1 cellular context compared by ENCODE assay signal in the genomic region with DNA sequence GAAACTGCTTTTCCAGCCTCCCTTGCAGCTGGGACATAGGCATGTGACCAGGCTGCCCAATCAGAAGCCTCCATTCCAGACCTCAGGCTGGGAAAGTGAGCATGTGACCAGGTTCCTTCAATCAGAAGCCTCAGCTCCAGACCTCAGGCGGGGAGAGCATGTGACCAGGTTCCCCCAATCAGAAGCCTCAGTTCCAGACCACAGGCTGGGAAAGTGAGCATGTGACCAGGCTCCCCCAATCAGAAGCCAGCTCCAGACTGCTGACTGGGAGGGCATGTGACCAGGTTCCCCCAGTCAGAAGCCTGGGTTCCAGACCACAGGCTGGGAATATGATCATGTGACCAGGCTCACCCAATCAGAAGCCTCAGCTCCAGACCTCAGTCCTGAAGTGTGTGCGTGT.
TF ChIP-seq lines count a peak whose summit lies in the region.

No MANE protein-coding gene starts in this region.

TF ChIP-seq in H1, 55 proteins besides CTCF, POLR2A, EP300 and RAD21:
- TF ChIP-seq POU5F1 (IDR thresholded peaks at IDR 0.05; ENCODE audit: low read depth, low read length), result no peak
- TF ChIP-seq, protein P1, sequence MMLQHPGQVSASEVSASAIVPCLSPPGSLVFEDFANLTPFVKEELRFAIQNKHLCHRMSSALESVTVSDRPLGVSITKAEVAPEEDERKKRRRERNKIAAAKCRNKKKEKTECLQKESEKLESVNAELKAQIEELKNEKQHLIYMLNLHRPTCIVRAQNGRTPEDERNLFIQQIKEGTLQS (IDR thresholded peaks at IDR 0.05; ENCODE audit: insufficient read depth, low read depth, low read length), result peak; percentile 47
- peak; percentile 86 for TF ChIP-seq USF2 (IDR thresholded peaks at IDR 0.05; ENCODE audit: low read length)
